Comparison of ENCODE assay signal across 22 cellular contexts in genomic region chr2:79940366-79940765, GRCh38.
"Had no signal": no experiment of that assay in that cellular context is flagged by ENCODE, and none has a peak within 500 bp of the region (broad histone marks: within the 10 kb centered on the region; RNA-seq: fewer than 3 reads in every experiment).

No MANE protein-coding gene starts in this region.

- ATAC-seq: foreskin keratinocyte, gastroesophageal sphincter, left cardiac atrium, left lung, left ventricle myocardium superior, lower lobe of right lung, mucosa of descending colon had no signal

- DNase-seq: dermis blood vessel endothelial cell; dorsolateral prefrontal cortex; effector CD4-positive, alpha-beta T cell; effector memory CD4-positive, alpha-beta T cell; foreskin keratinocyte; heart right ventricle; hippocampal formation; left cardiac atrium; left lung; left ventricle myocardium superior; lower lobe of right lung; mesenchymal stem cell; mucosa of descending colon; naive B cell had no signal

- H3K36me3 Mint-ChIP-seq: mesothelial cell of epicardium, naive B cell had no signal

- H3K27ac Mint-ChIP-seq: mesothelial cell of epicardium, naive B cell had no signal

- H3K27ac ChIP-seq: coronary artery, dorsolateral prefrontal cortex, esophagus muscularis mucosa, foreskin keratinocyte, gastroesophageal sphincter, heart right ventricle, left lung, lower lobe of right lung had no signal

- H3K4me3 Mint-ChIP-seq: mesothelial cell of epicardium, naive B cell had no signal

- FAIRE-seq: colon, endothelial cell of umbilical vein, frontal cortex, keratinocyte had no signal

- H3K9me3 Mint-ChIP-seq: mesothelial cell of epicardium, naive B cell had no signal
